1 cellular context compared by ENCODE assay signal in the genomic region with DNA sequence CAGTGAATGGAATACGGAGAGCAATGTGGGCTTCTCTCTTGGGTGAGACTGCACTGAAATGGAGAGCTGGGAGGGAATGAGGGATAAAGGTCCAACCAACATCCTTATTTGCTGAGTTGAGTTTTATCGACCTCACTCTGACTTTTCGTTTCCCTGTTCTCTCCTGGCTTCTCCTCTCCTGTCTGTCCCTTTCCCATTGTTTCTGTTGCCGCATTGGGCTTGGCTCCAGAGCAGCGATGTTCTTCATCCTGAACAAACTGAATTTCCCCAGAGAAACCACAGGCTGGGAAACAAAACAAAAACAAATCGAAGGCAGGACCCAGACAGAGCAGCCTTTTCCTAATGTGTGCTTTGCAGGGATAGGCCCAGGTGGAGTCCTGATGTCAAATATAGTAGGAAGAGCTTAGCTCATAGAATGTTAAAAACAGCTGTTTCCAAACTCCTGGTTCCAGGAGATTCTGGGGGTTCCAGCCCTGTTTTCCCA.
TF ChIP-seq lines count a peak whose summit lies in the region.

No MANE protein-coding gene starts in this region.

TF ChIP-seq in HepG2, 621 proteins besides CTCF, POLR2A, EP300 and RAD21:
- no peak for TF ChIP-seq SP5 (CRISPR knock-in tag; IDR thresholded peaks at IDR 0.05; ENCODE audit: borderline replicate concordance, low read depth)
- TF ChIP-seq MAFK (conservative IDR thresholded peaks at IDR 0.05 in 1 of 2, IDR thresholded peaks at IDR 0.05 in 1 of 2; ENCODE audit: low read length in 2 of 2): peak; percentile 55 to 76; a peak in 3 of 4 replicates
- TF ChIP-seq ZNF562 (CRISPR knock-in tag; IDR thresholded peaks at IDR 0.05; ENCODE audit: borderline replicate concordance): no peak
- TF ChIP-seq CHCHD3 (CRISPR knock-in tag; IDR thresholded peaks at IDR 0.05): no peak
- no peak for TF ChIP-seq IKZF1 (IDR thresholded peaks at IDR 0.05)
- no peak for TF ChIP-seq ZSCAN12 (CRISPR knock-in tag; IDR thresholded peaks at IDR 0.05)
- TF ChIP-seq ZKSCAN5 (CRISPR knock-in tag; IDR thresholded peaks at IDR 0.05): no peak
- peak; percentile 70; the same call in 1 of the 2 replicates for TF ChIP-seq MAFF (IDR thresholded peaks at IDR 0.05; ENCODE audit: low read depth, low read length)
- TF ChIP-seq, protein P1, sequence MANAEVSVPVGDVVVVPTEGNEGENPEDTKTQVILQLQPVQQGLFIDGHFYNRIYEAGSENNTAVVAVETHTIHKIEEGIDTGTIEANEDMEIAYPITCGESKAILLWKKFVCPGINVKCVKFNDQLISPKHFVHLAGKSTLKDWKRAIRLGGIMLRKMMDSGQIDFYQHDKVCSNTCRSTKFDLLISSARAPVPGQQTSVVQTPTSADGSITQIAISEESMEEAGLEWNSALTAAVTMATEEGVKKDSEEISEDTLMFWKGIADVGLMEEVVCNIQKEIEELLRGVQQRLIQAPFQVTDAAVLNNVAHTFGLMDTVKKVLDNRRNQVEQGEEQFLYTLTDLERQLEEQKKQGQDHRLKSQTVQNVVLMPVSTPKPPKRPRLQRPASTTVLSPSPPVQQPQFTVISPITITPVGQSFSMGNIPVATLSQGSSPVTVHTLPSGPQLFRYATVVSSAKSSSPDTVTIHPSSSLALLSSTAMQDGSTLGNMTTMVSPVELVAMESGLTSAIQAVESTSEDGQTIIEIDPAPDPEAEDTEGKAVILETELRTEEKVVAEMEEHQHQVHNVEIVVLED (CRISPR knock-in tag; IDR thresholded peaks at IDR 0.05; ENCODE audit: borderline replicate concordance): no peak
- no peak for TF ChIP-seq ZNF790 (CRISPR knock-in tag; IDR thresholded peaks at IDR 0.05; ENCODE audit: borderline replicate concordance)
